Comparison of ENCODE assay signal across 11 cellular contexts in the genomic region with DNA sequence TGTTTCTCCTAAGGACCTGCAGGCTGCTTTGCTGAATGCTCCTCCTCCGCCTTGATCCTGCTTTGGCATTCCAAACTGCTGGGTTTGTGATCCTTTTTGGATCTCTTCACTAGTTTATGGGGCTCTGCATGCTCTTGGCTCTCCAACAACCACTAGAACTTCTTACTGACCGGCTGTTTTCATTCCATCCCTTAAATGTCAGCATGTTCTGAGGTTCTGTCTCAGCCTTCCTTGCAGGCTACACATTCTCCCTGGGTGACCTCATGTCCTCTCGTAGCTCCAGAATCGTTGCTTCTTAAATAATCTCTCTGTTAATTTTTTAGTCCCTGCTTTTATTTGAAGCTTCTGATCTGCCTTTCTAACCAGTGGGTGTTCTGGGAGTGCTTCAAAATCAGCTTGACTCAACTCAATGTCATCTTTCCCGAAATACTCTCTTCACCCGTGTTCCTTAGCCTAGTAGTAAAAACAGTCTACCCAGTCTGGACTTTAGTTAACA.
DNase-seq lines count a peak whose midpoint lies in the region; ATAC-seq and TF ChIP-seq lines count a peak whose summit lies in the region.
"Had no signal": no experiment of that assay in that cellular context is flagged by ENCODE, and none has a peak within 500 bp of the region (broad histone marks: within the 10 kb centered on the region; RNA-seq: fewer than 3 reads in every experiment).

No MANE protein-coding gene starts in this region.

- H3K9me3 ChIP-seq in MG63, result no peaks in the 10 kb centered on the region; the same call in 1 of the 2 replicates
- peaks cover 0 to 3% (median 0%) of the 10 kb centered on the region in 4 donors for H3K9me3 ChIP-seq in esophagus muscularis mucosa

- intact Hi-C loops in esophagus muscularis mucosa (cut with DNase I), result loop anchor here (5.0 kb wide), 1 partner anchor 1128 kb away; no protein-coding TSS in a partner anchor

- ATAC-seq in HG02938 (IDR thresholded peaks at IDR 0.05; ENCODE audit: unreplicated experiment) (no peak), GM19328 (IDR thresholded peaks at IDR 0.05; ENCODE audit: unreplicated experiment) (no peak)

- no peak for TF ChIP-seq EP300 in esophagus muscularis mucosa (IDR thresholded peaks at IDR 0.05)

- no peaks in the 10 kb centered on the region for H3K27me3 ChIP-seq in MG63
- no peaks in the 10 kb centered on the region for H3K27me3 ChIP-seq in esophagus muscularis mucosa

- TF ChIP-seq POLR2A in esophagus muscularis mucosa (IDR thresholded peaks at IDR 0.05; ENCODE audit: low read depth), result no peak

- peak overlapping the region; percentile 58 to 84 (median 82) for H3K27ac ChIP-seq in esophagus muscularis mucosa (replicated peaks in 1 of 4)

- WGBS in esophagus muscularis mucosa, result 46% methylated on average over 6 of the region's 6 CpGs

- DNase-seq in MG63 (peak; percentile 78), esophagus muscularis mucosa (ENCODE audit: extremely low spot score) (no peak), mucosa of gallbladder (ENCODE audit: low spot score) (peak; percentile 42), ureter (ENCODE audit: low spot score) (peak; percentile 67), activated gamma-delta T cell treated with Interleukin-2 at 50 U/mL for 16 hours (no peak), DMS153 (lab: John Stamatoyannopoulos, UW) (no peak)
- DNase-seq: activated T-cell treated with anti-CD3 and anti-CD28 coated beads, Interleukin-2, amount 50 U/mL, for 1 hour; cerebellar nuclear complex; NCI-H1048 had no signal

- H3K36me3 ChIP-seq in MG63, result no peaks in the 10 kb centered on the region
- H3K36me3 ChIP-seq in esophagus muscularis mucosa, result no peaks in the 10 kb centered on the region

- peaks cover 13 to 53% (median 27%) of the 10 kb centered on the region in 4 donors for H3K4me1 ChIP-seq in esophagus muscularis mucosa

- H3K4me3 ChIP-seq in MG63, result peak overlapping the region; percentile 0; the same call in 1 of the 2 replicates
- H3K4me3 ChIP-seq in esophagus muscularis mucosa, result peak overlapping the region in 1 of 4 donors; percentile 10

- no peak for TF ChIP-seq CTCF in esophagus muscularis mucosa (IDR thresholded peaks at IDR 0.05)

Comparison
In these comparisons a context has a peak if more than half of its experiments do, and no peak if none do; other contexts are left out.
1. DNase-seq: peak in MG63 (single experiment), mucosa of gallbladder (single experiment) and ureter (single experiment); none in esophagus muscularis mucosa (single experiment), activated gamma-delta T cell treated with Interleukin-2 at 50 U/mL for 16 hours (single experiment) and DMS153 (single experiment).